In genomic region chr2:232869138-232870001, GRCh38 we compare ENCODE assay signal across 1 cellular context.
TF ChIP-seq lines count a peak whose summit lies in the region.

No MANE protein-coding gene starts in this region.

TF ChIP-seq in HepG2, 621 proteins besides CTCF, POLR2A, EP300 and RAD21 (continued from another document and continues in another):
- TF ChIP-seq XRCC5 (optimal IDR thresholded peaks at IDR 0.05; ENCODE audit: low read length) (no peak), TFDP1 (CRISPR knock-in tag; IDR thresholded peaks at IDR 0.05; ENCODE audit: borderline replicate concordance) (peak; percentile 11; the same call in 1 of the 2 replicates), CENPX (CRISPR knock-in tag; IDR thresholded peaks at IDR 0.05) (no peak), ZSCAN29 (CRISPR knock-in tag; conservative IDR thresholded peaks at IDR 0.05) (no peak), ATM (IDR thresholded peaks at IDR 0.05; ENCODE audit: borderline replicate concordance) (no peak), JARID2 (CRISPR knock-in tag; IDR thresholded peaks at IDR 0.05; ENCODE audit: insufficient replicate concordance) (no peak), SKIL (CRISPR knock-in tag; IDR thresholded peaks at IDR 0.05; ENCODE audit: borderline replicate concordance) (no peak), DPF2 (CRISPR knock-in tag; IDR thresholded peaks at IDR 0.05; ENCODE audit: borderline replicate concordance, low read depth) (no peak), ZNF879 (CRISPR knock-in tag; IDR thresholded peaks at IDR 0.05) (no peak), ZNF512 (CRISPR knock-in tag; IDR thresholded peaks at IDR 0.05) (peak; percentile 2; the same call in 1 of the 2 replicates), CENPBD1 (CRISPR knock-in tag; IDR thresholded peaks at IDR 0.05; ENCODE audit: borderline replicate concordance, low read depth) (no peak), ASH2L (IDR thresholded peaks at IDR 0.05; ENCODE audit: insufficient read length, low read depth, low read length) (peak; percentile 19), ZFYVE20 (CRISPR knock-in tag; IDR thresholded peaks at IDR 0.05; ENCODE audit: borderline replicate concordance, low read depth) (no peak), ZKSCAN1 (IDR thresholded peaks at IDR 0.05; ENCODE audit: low read length) (no peak), MBNL3 (CRISPR knock-in tag; conservative IDR thresholded peaks at IDR 0.05) (no peak), RXRB (CRISPR knock-in tag; IDR thresholded peaks at IDR 0.05; ENCODE audit: borderline replicate concordance) (peak; percentile 25; the same call in 1 of the 2 replicates), ZBTB44 (CRISPR knock-in tag; IDR thresholded peaks at IDR 0.05) (no peak), SP4 (CRISPR knock-in tag; IDR thresholded peaks at IDR 0.05) (no peak), ZFP91 (CRISPR knock-in tag; IDR thresholded peaks at IDR 0.05; ENCODE audit: borderline replicate concordance) (peak; percentile 52; the same call in 1 of the 2 replicates), HMGA1 (CRISPR knock-in tag; conservative IDR thresholded peaks at IDR 0.05) (no peak), PHF21A (CRISPR knock-in tag; IDR thresholded peaks at IDR 0.05) (no peak; the same call in 1 of the 2 replicates), NFIB (CRISPR knock-in tag; IDR thresholded peaks at IDR 0.05; ENCODE audit: borderline replicate concordance) (no peak), ZSCAN22 (CRISPR knock-in tag; IDR thresholded peaks at IDR 0.05) (no peak), ZNF24 (IDR thresholded peaks at IDR 0.05) (no peak), IKZF4 (CRISPR knock-in tag; IDR thresholded peaks at IDR 0.05; ENCODE audit: borderline replicate concordance, low read depth, not compliant biosample characterization) (no peak), HNF4A (CRISPR knock-in tag; IDR thresholded peaks at IDR 0.05) (0 out of 2 replicates have a peak, but pooled peaks have one; percentile 10), ZNF564 (CRISPR knock-in tag; IDR thresholded peaks at IDR 0.05) (no peak), ZNF788 (CRISPR knock-in tag; IDR thresholded peaks at IDR 0.05; ENCODE audit: borderline replicate concordance) (no peak), ZFP90 (CRISPR knock-in tag; IDR thresholded peaks at IDR 0.05; ENCODE audit: borderline replicate concordance) (no peak), FIP1L1 (IDR thresholded peaks at IDR 0.05; ENCODE audit: borderline replicate concordance, insufficient read depth, low read depth, low read length) (no peak), ZC3H13 (CRISPR knock-in tag; IDR thresholded peaks at IDR 0.05) (no peak), ZBTB10 (CRISPR knock-in tag; IDR thresholded peaks at IDR 0.05; ENCODE audit: borderline replicate concordance) (no peak), CBX2 (IDR thresholded peaks at IDR 0.05; ENCODE audit: low read depth, low read length) (no peak), CBX2 (CRISPR knock-in tag; IDR thresholded peaks at IDR 0.05; ENCODE audit: low read depth) (no peak), BCLAF1 (IDR thresholded peaks at IDR 0.05) (no peak), ZSCAN5A (CRISPR knock-in tag; IDR thresholded peaks at IDR 0.05; ENCODE audit: borderline replicate concordance) (no peak), NR1H2 (CRISPR knock-in tag; IDR thresholded peaks at IDR 0.05; ENCODE audit: borderline replicate concordance, low read depth) (no peak), ZNF652 (CRISPR knock-in tag; IDR thresholded peaks at IDR 0.05; ENCODE audit: borderline replicate concordance, low read depth) (no peak), ZNF709 (CRISPR knock-in tag; IDR thresholded peaks at IDR 0.05) (no peak), GTF2F1 (IDR thresholded peaks at IDR 0.05; ENCODE audit: low read length) (no peak), ZNF430 (CRISPR knock-in tag; IDR thresholded peaks at IDR 0.05) (no peak; the same call in 1 of the 2 replicates), ZKSCAN5 (CRISPR knock-in tag; IDR thresholded peaks at IDR 0.05) (0 out of 2 replicates have a peak, but pooled peaks have one; percentile 10), ATF7-NPFF (CRISPR knock-in tag; IDR thresholded peaks at IDR 0.05; ENCODE audit: low read depth) (no peak), FOSL1 (CRISPR knock-in tag; IDR thresholded peaks at IDR 0.05; ENCODE audit: borderline replicate concordance) (no peak), ZMYM3 (CRISPR knock-in tag; IDR thresholded peaks at IDR 0.05) (peak; percentile 63; the same call in 1 of the 2 replicates), ZNF292 (CRISPR knock-in tag; IDR thresholded peaks at IDR 0.05; ENCODE audit: borderline replicate concordance, low read depth) (peak; percentile 42; the same call in 1 of the 2 replicates), ETV5 (CRISPR knock-in tag; IDR thresholded peaks at IDR 0.05; ENCODE audit: borderline replicate concordance) (peak; percentile 24; the same call in 1 of the 2 replicates), GTF3A (CRISPR knock-in tag; conservative IDR thresholded peaks at IDR 0.05) (0 out of 2 replicates have a peak, but pooled peaks have one; percentile 44), ZNF33A (CRISPR knock-in tag; IDR thresholded peaks at IDR 0.05; ENCODE audit: borderline replicate concordance) (no peak), MATR3 (CRISPR knock-in tag; IDR thresholded peaks at IDR 0.05) (no peak), HOXA7 (CRISPR knock-in tag; IDR thresholded peaks at IDR 0.05) (no peak), SPEN (CRISPR knock-in tag; IDR thresholded peaks at IDR 0.05; ENCODE audit: low read depth) (peak; percentile 5; the same call in 1 of the 2 replicates), ZSCAN30 (CRISPR knock-in tag; IDR thresholded peaks at IDR 0.05) (no peak)
